Comparison of ENCODE assay signal across 8 cellular contexts in the genomic region with DNA sequence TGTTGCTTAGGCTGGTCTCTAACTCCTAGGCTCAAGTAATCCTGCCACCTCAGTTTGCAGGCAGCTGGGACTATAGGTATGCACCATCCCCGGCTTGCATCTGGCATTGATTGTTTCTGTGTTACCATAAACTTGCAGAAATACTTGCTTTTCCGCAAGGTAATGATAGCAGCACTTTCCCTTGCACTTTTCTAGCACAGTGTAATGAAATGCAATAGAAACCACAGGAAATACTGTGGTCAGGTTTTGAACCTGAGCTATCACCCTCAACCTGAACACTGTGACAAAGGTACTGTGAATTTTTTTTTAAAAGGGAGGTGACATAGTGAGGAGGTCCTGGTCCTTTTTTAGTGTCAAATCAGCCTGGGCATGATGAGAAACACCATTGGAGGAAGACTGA. TPM values are rescaled to one million over a fixed set of nuclear protein-coding genes. Genes with fewer than 3 reads are reported as not detected.
DNase-seq lines count a peak whose midpoint lies in the region; ATAC-seq and TF ChIP-seq lines count a peak whose summit lies in the region.
"Had no signal": no experiment of that assay in that cellular context is flagged by ENCODE, and none has a peak within 500 bp of the region (broad histone marks: within the 10 kb centered on the region; RNA-seq: fewer than 3 reads in every experiment).

No MANE protein-coding gene starts in this region.

- no peak overlapping the region for H3K4me3 ChIP-seq in esophagus squamous epithelium

- peaks cover 3 to 24% (median 4%) of the 10 kb centered on the region in 3 donors for H3K4me1 ChIP-seq in esophagus squamous epithelium

- H3K27me3 ChIP-seq in esophagus squamous epithelium, result peaks cover 0 to 94% (median 0%) of the 10 kb centered on the region in 4 donors

- intact Hi-C loops in esophagus squamous epithelium (cut with DNase I), result no loop called here

- no peak overlapping the region for H3K27ac ChIP-seq in esophagus squamous epithelium

- no peaks in the 10 kb centered on the region for H3K9me3 ChIP-seq in esophagus squamous epithelium

- 55 to 73% methylated on average over 2 of the region's 2 CpGs for WGBS in esophagus squamous epithelium, 2 donors

- no peaks in the 10 kb centered on the region for H3K36me3 ChIP-seq in esophagus squamous epithelium

- TF ChIP-seq CTCF in esophagus squamous epithelium (IDR thresholded peaks at IDR 0.05), result no peak

- ATAC-seq in GM18868 (IDR thresholded peaks at IDR 0.05; ENCODE audit: unreplicated experiment) (peak; percentile 79), GM21529 (IDR thresholded peaks at IDR 0.05; ENCODE audit: unreplicated experiment) (peak; percentile 85), HG03575 (IDR thresholded peaks at IDR 0.05; ENCODE audit: extremely low read depth, insufficient number of reproducible peaks, low FRiP score, unreplicated experiment) (peak; percentile 87)
- ATAC-seq: HCT116 had no signal

- TF ChIP-seq POLR2A in esophagus squamous epithelium (IDR thresholded peaks at IDR 0.05), result no peak

- DNase-seq in effector CD4-positive, alpha-beta T cell, result peak; percentile 8
- DNase-seq in NCI-H1048 (lab: John Stamatoyannopoulos, UW) (no peak), esophagus squamous epithelium (lab: John Stamatoyannopoulos, UW) (no peak), NCI-H2029 treated with DMSO at 0.1 percent for 48 hours (lab: John Stamatoyannopoulos, UW) (no peak)

RNA-seq across cellular contexts. Expression of a gene that starts 38.3 kb away (rescaled TPM):
- total RNA-seq in esophagus squamous epithelium, result 10 to 100 TPM in 3 of 4 donors, 1 to 10 TPM in 1; 2.1 to 19.6 (median 14.3) TPM
